ENCODE assay signal across 20 cellular contexts in genomic region chr7:141696386-141696785, GRCh38. TPM values are rescaled to one million over a fixed set of nuclear protein-coding genes. Genes with fewer than 3 reads are reported as not detected.
DNase-seq lines count a peak whose midpoint lies in the region; ATAC-seq, FAIRE-seq and TF ChIP-seq lines count a peak whose summit lies in the region.
"Had no signal": no experiment of that assay in that cellular context is flagged by ENCODE, and none has a peak within 500 bp of the region (broad histone marks: within the 10 kb centered on the region; RNA-seq: fewer than 3 reads in every experiment).

No MANE protein-coding gene starts in this region.

- no peak overlapping the region for H3K4me3 Mint-ChIP-seq in activated naive CD4-positive, alpha-beta T cell treated with anti-CD3 and anti-CD28 coated beads, Interleukin-2, amount 50 U/mL, for 24 hours
- H3K4me3 Mint-ChIP-seq in activated naive CD4-positive, alpha-beta T cell treated with anti-CD3 and anti-CD28 coated beads, Interleukin-2, amount 10 ng/mL, durations not matched to agents 7 days and 5 days: no peak overlapping the region
- H3K4me3 Mint-ChIP-seq in astrocyte (ENCODE audit: unreplicated experiment): peak overlapping the region; percentile 65
- H3K4me3 Mint-ChIP-seq: activated CD4-positive, alpha-beta memory T cell treated with anti-CD3 and anti-CD28 coated beads, Interleukin-2, amount 10 ng/mL, durations not matched to agents 7 days and 5 days; activated naive CD8-positive, alpha-beta T cell treated with anti-CD3 and anti-CD28 coated beads, Interleukin-2, amount 10 ng/mL, durations not matched to agents 7 days and 5 days; activated T-cell treated with anti-CD3 and anti-CD28 coated beads, Interleukin-2, amount 50 U/mL, for 24 hours; CD4-positive, alpha-beta T cell had no signal

- H3K9ac ChIP-seq in astrocyte (ENCODE audit: low read length) (no peak overlapping the region), HepG2 (ENCODE audit: insufficient read depth, low read depth, low read length) (peak overlapping the region; percentile 6; the same call in 1 of the 2 replicates)

- no peak for TF ChIP-seq EP300 in HepG2 (IDR thresholded peaks at IDR 0.05; ENCODE audit: low read depth in 2 of 2, low read length in 2 of 2)
- no peak for TF ChIP-seq EP300 in HepG2 (CRISPR knock-in tag; IDR thresholded peaks at IDR 0.05; ENCODE audit: borderline replicate concordance)

- no peaks in the 10 kb centered on the region for H3K27me3 Mint-ChIP-seq in activated naive CD4-positive, alpha-beta T cell treated with anti-CD3 and anti-CD28 coated beads, Interleukin-2, amount 50 U/mL, for 24 hours
- no peaks in the 10 kb centered on the region for H3K27me3 Mint-ChIP-seq in activated naive CD4-positive, alpha-beta T cell treated with anti-CD3 and anti-CD28 coated beads, Interleukin-2, amount 10 ng/mL, durations not matched to agents 7 days and 5 days
- no peaks in the 10 kb centered on the region for H3K27me3 Mint-ChIP-seq in astrocyte (ENCODE audit: low read depth, unreplicated experiment)
- H3K27me3 Mint-ChIP-seq: activated naive CD8-positive, alpha-beta T cell treated with anti-CD3 and anti-CD28 coated beads, Interleukin-2, amount 10 ng/mL, durations not matched to agents 7 days and 5 days; activated T-cell treated with anti-CD3 and anti-CD28 coated beads, Interleukin-2, amount 50 U/mL, for 24 hours; CD4-positive, alpha-beta T cell; IgD-negative memory B cell had no signal

- H3K27me3 ChIP-seq in astrocyte (ENCODE audit: insufficient read depth, low read length) (no peaks in the 10 kb centered on the region), HepG2 (ENCODE audit: control insufficient read depth in 1 of 2, insufficient read depth in 2 of 2, low read length in 2 of 2) (no peaks in the 10 kb centered on the region), thyroid gland (no peaks in the 10 kb centered on the region)
- H3K27me3 ChIP-seq: breast epithelium, esophagus squamous epithelium had no signal

- H3K79me2 ChIP-seq in astrocyte (ENCODE audit: insufficient read depth, low read length): peaks cover 35% of the 10 kb centered on the region
- no peaks in the 10 kb centered on the region for H3K79me2 ChIP-seq in HepG2 (ENCODE audit: insufficient read depth, low read length)

- H4K20me1 ChIP-seq in astrocyte (ENCODE audit: insufficient read depth, low read length) (peaks cover 47% of the 10 kb centered on the region), HepG2 (ENCODE audit: insufficient read depth, low read length) (0 out of 2 replicates have a peak, but pooled peaks cover 2% of the 10 kb centered on the region)

- TF ChIP-seq RAD21 in HepG2 (CRISPR knock-in tag; IDR thresholded peaks at IDR 0.05): no peak

- FAIRE-seq in astrocyte (lab: Jason Lieb, UNC) (no peak), HepG2 (lab: Jason Lieb, UNC) (no peak)

- H3K4me2 ChIP-seq in astrocyte (ENCODE audit: low read length): peak overlapping the region; percentile 71
- H3K4me2 ChIP-seq in HepG2 (ENCODE audit: low read depth, low read length): peak overlapping the region; percentile 32

- peaks cover 2% of the 10 kb centered on the region for H3K36me3 Mint-ChIP-seq in activated naive CD4-positive, alpha-beta T cell treated with anti-CD3 and anti-CD28 coated beads, Interleukin-2, amount 50 U/mL, for 24 hours
- H3K36me3 Mint-ChIP-seq in activated naive CD4-positive, alpha-beta T cell treated with anti-CD3 and anti-CD28 coated beads, Interleukin-2, amount 10 ng/mL, durations not matched to agents 7 days and 5 days: peaks cover 15% of the 10 kb centered on the region
- H3K36me3 Mint-ChIP-seq in astrocyte (ENCODE audit: low read depth, unreplicated experiment): peaks cover 2% of the 10 kb centered on the region

- H3K27ac ChIP-seq in astrocyte (ENCODE audit: low read depth, low read length) (no peak overlapping the region), HepG2 (ENCODE audit: extremely low read length, insufficient read depth, low read length) (peak overlapping the region; percentile 8), thyroid gland (peak overlapping the region in 2 of 3 donors; percentile 9 to 38)
- H3K27ac ChIP-seq: breast epithelium, esophagus squamous epithelium had no signal

- intact Hi-C loops in HepG2 (cut with micrococcal nuclease; ENCODE audit: unreplicated experiment) (loop anchor here (2.0 kb wide), 1 partner anchor 42 kb away; the partner anchor contains the start of gene SSBP1), thyroid gland (cut with DNase I) (no loop called here)

- 5% methylated on average over 2 of the region's 2 CpGs for WGBS in HepG2 (ENCODE audit: low lambda C conversion rate)
- 15 to 19% methylated on average over 2 of the region's 2 CpGs for WGBS in thyroid gland, 2 donors

- CTCF ChIA-PET in activated naive CD4-positive, alpha-beta T cell treated with anti-CD3 and anti-CD28 coated beads, Interleukin-2, amount 10 ng/mL, durations not matched to agents 7 days and 5 days (lab: Charles Lee): interaction anchor here (1.0 kb wide), 1 partner anchor 18 kb away, joined by 4 read pairs; no protein-coding TSS in a partner anchor
- CTCF ChIA-PET in HepG2 (lab: Yijun Ruan, JAX; ENCODE audit: low intra/inter-chr PET ratio, low total read pairs): no interaction called here

- TF ChIP-seq POLR2A in HepG2 (IDR thresholded peaks at IDR 0.05; ENCODE audit: insufficient read depth in 1 of 2, low read depth in 2 of 2, low read length in 2 of 2) (no peak), thyroid gland (IDR thresholded peaks at IDR 0.05) (no peak)

- no peaks in the 10 kb centered on the region for H3K9me3 Mint-ChIP-seq in activated naive CD4-positive, alpha-beta T cell treated with anti-CD3 and anti-CD28 coated beads, Interleukin-2, amount 50 U/mL, for 24 hours
- no peaks in the 10 kb centered on the region for H3K9me3 Mint-ChIP-seq in activated naive CD4-positive, alpha-beta T cell treated with anti-CD3 and anti-CD28 coated beads, Interleukin-2, amount 10 ng/mL, durations not matched to agents 7 days and 5 days
- H3K9me3 Mint-ChIP-seq in astrocyte (ENCODE audit: unreplicated experiment): no peaks in the 10 kb centered on the region
- H3K9me3 Mint-ChIP-seq: activated CD4-positive, alpha-beta memory T cell treated with anti-CD3 and anti-CD28 coated beads, Interleukin-2, amount 10 ng/mL, durations not matched to agents 7 days and 5 days; activated naive CD8-positive, alpha-beta T cell treated with anti-CD3 and anti-CD28 coated beads, Interleukin-2, amount 10 ng/mL, durations not matched to agents 7 days and 5 days; activated T-cell treated with anti-CD3 and anti-CD28 coated beads, Interleukin-2, amount 50 U/mL, for 24 hours; CD4-positive, alpha-beta T cell; IgD-negative memory B cell had no signal

- H2AFZ ChIP-seq in astrocyte (ENCODE audit: low read depth, low read length) (no peak overlapping the region), HepG2 (ENCODE audit: low read length) (no peak overlapping the region)

- no peak for DNase-seq in activated naive CD4-positive, alpha-beta T cell treated with anti-CD3 and anti-CD28 coated beads, Interleukin-2, amount 10 ng/mL, durations not matched to agents 7 days and 5 days
- DNase-seq in astrocyte (ENCODE audit: low read depth) (no peak), HepG2 (ENCODE audit: low spot score) (no peak), thyroid gland (no peak)
- no peak for DNase-seq in activated CD8-positive, alpha-beta memory T cell treated with anti-CD3 and anti-CD28 coated beads, Interleukin-2, amount 50 U/mL, for 4 hours
- DNase-seq: 8988T; activated CD4-positive, alpha-beta memory T cell treated with anti-CD3 and anti-CD28 coated beads, Interleukin-2, amount 10 ng/mL, durations not matched to agents 7 days and 5 days; activated naive CD8-positive, alpha-beta T cell treated with anti-CD3 and anti-CD28 coated beads, Interleukin-2, amount 10 ng/mL, durations not matched to agents 7 days and 5 days; activated T-cell treated with anti-CD3 and anti-CD28 coated beads, Interleukin-2, amount 50 U/mL, for 24 hours; CD4-positive, alpha-beta T cell; esophagus squamous epithelium; GOT3; mammary epithelial cell; stimulated activated CD4-positive, alpha-beta T cell treated with anti-CD3 and anti-CD28 coated beads, Interleukin-1b, Interleukin-23, amount 100 ng/mL, for 48 hours had no signal

- ATAC-seq in HepG2 (no peak), HG03571 (IDR thresholded peaks at IDR 0.05; ENCODE audit: unreplicated experiment) (no peak), GM21526 (IDR thresholded peaks at IDR 0.05; ENCODE audit: low FRiP score, unreplicated experiment) (no peak)

- H3K9me3 ChIP-seq in astrocyte (ENCODE audit: insufficient read depth, low read depth, low read length) (no peaks in the 10 kb centered on the region), HepG2 (ENCODE audit: low read length) (no peaks in the 10 kb centered on the region), thyroid gland (no peaks in the 10 kb centered on the region)
- H3K9me3 ChIP-seq: breast epithelium, esophagus squamous epithelium had no signal

- peak overlapping the region; percentile 27 for H3K27ac Mint-ChIP-seq in activated naive CD4-positive, alpha-beta T cell treated with anti-CD3 and anti-CD28 coated beads, Interleukin-2, amount 50 U/mL, for 24 hours
- no peak overlapping the region for H3K27ac Mint-ChIP-seq in activated naive CD4-positive, alpha-beta T cell treated with anti-CD3 and anti-CD28 coated beads, Interleukin-2, amount 10 ng/mL, durations not matched to agents 7 days and 5 days
- H3K27ac Mint-ChIP-seq in astrocyte (ENCODE audit: unreplicated experiment): no peak overlapping the region
- H3K27ac Mint-ChIP-seq: activated CD4-positive, alpha-beta memory T cell treated with anti-CD3 and anti-CD28 coated beads, Interleukin-2, amount 10 ng/mL, durations not matched to agents 7 days and 5 days; activated naive CD8-positive, alpha-beta T cell treated with anti-CD3 and anti-CD28 coated beads, Interleukin-2, amount 10 ng/mL, durations not matched to agents 7 days and 5 days; CD4-positive, alpha-beta T cell had no signal

- H3K36me3 ChIP-seq in astrocyte (ENCODE audit: insufficient read depth, low read length): no peaks in the 10 kb centered on the region
- H3K36me3 ChIP-seq in HepG2 (replicated peaks in 1 of 2; ENCODE audit: control insufficient read depth in 1 of 2, insufficient read depth in 2 of 2, low read length in 2 of 2): no peaks in the 10 kb centered on the region
- H3K36me3 ChIP-seq in thyroid gland: no peaks in the 10 kb centered on the region
- H3K36me3 ChIP-seq: breast epithelium, esophagus squamous epithelium had no signal

- BruUV-seq in HepG2 (replicated peaks; lab: Mats Ljungman, UMichigan): no TSS peak

- H3K4me1 ChIP-seq in astrocyte (ENCODE audit: insufficient read depth, low read length) (peaks cover 19% of the 10 kb centered on the region), HepG2 (ENCODE audit: insufficient read depth, low read length) (peaks cover 40% of the 10 kb centered on the region), thyroid gland (peaks cover 16 to 35% of the 10 kb centered on the region in 2 donors)
- H3K4me1 ChIP-seq: breast epithelium had no signal

- in situ Hi-C loops in HepG2 (cut with HindIII; ENCODE audit: extremely low pct_ligation_motif_present, low pct_unique_long_range_greater_than_20kb): no loop called here

- peaks cover 83% of the 10 kb centered on the region for H3K4me1 Mint-ChIP-seq in activated naive CD4-positive, alpha-beta T cell treated with anti-CD3 and anti-CD28 coated beads, Interleukin-2, amount 50 U/mL, for 24 hours
- peaks cover 30% of the 10 kb centered on the region for H3K4me1 Mint-ChIP-seq in activated naive CD4-positive, alpha-beta T cell treated with anti-CD3 and anti-CD28 coated beads, Interleukin-2, amount 10 ng/mL, durations not matched to agents 7 days and 5 days
- H3K4me1 Mint-ChIP-seq in astrocyte (ENCODE audit: low read depth, unreplicated experiment): peaks cover 41% of the 10 kb centered on the region

- POLR2A ChIA-PET in HepG2 (lab: Yijun Ruan, JAX): interaction anchor here (1.2 to 1.7 kb wide), 5 partner anchors 10 to 42 kb away, joined by 3 to 18 read pairs (median 3); partner anchors contain the start of gene SSBP1

- H3K4me3 ChIP-seq in astrocyte (ENCODE audit: insufficient read depth, low read depth, low read length): no peak overlapping the region
- no peak overlapping the region for H3K4me3 ChIP-seq in HepG2 (replicated peaks in 1 of 3; ENCODE audit: insufficient read depth in 1 of 3, low read depth in 2 of 3, low read length in 3 of 3)
- no peak overlapping the region for H3K4me3 ChIP-seq in thyroid gland (replicated peaks in 1 of 3)
- H3K4me3 ChIP-seq: breast epithelium, esophagus squamous epithelium had no signal

- no peak for TF ChIP-seq CTCF in astrocyte (IDR thresholded peaks at IDR 0.05; ENCODE audit: insufficient read depth, low read depth, low read length)
- TF ChIP-seq CTCF in HepG2 (CRISPR knock-in tag; IDR thresholded peaks at IDR 0.05): no peak
- TF ChIP-seq CTCF in thyroid gland (IDR thresholded peaks at IDR 0.05): no peak

RNA-seq across cellular contexts. Expression of gene DENND11, which starts 5.6 kb away (rescaled TPM):
- total RNA-seq in astrocyte (9.8 and 10.5 TPM in 2 replicates), HepG2 (2016; rRNA removed; fragmentation: Illumina TruSeq; extraction: Trizol) (10.5 and 12.5 TPM in 2 replicates), thyroid gland (10 to 100 TPM; 34.1 to 57.5 (median 45.3) TPM)
- total RNA-seq in HepG2 (2016; cell fraction: cytosol; rRNA removed; fragmentation: Illumina TruSeq; extraction: Trizol; ENCODE audit: low read depth): 0.91 and 1.1 TPM in 2 replicates
- total RNA-seq in HepG2 (2016; cell fraction: insoluble cytoplasmic fraction; rRNA removed; fragmentation: Illumina TruSeq; extraction: Trizol): 11.0 and 11.5 TPM in 2 replicates
- 3.4 and 4.2 TPM in 2 replicates for total RNA-seq in HepG2 (2016; cell fraction: membrane; rRNA removed; fragmentation: Illumina TruSeq; extraction: Trizol)
- 14.7 and 16.1 TPM in 2 replicates for total RNA-seq in HepG2 (2016; cell fraction: nucleus; rRNA removed; fragmentation: Illumina TruSeq; extraction: Trizol)
- polyA plus RNA-seq in HepG2 (2011; rRNA removed): 7.1 and 8.6 TPM in 2 replicates
- polyA plus RNA-seq in HepG2 (2011; cell fraction: cytosol; rRNA removed): 3.2 and 3.4 TPM in 2 replicates
- 21.3 and 27.5 TPM in 2 replicates for polyA plus RNA-seq in HepG2 (2011; cell fraction: nucleus; rRNA removed)
- 7.6 and 8.6 TPM in 2 replicates for polyA plus RNA-seq in HepG2 (2012)
- polyA plus RNA-seq in HepG2 (2016; cell fraction: cytosol; fragmentation: Illumina TruSeq; extraction: Trizol; ENCODE audit: low read depth): 0.69 and 0.88 TPM in 2 replicates
- polyA plus RNA-seq in HepG2 (2016; cell fraction: insoluble cytoplasmic fraction; fragmentation: Illumina TruSeq; extraction: Trizol; ENCODE audit: low read depth): 7.0 and 7.3 TPM in 2 replicates
- 1.3 and 1.4 TPM in 2 replicates for polyA plus RNA-seq in HepG2 (2016; cell fraction: membrane; fragmentation: Illumina TruSeq; extraction: Trizol; ENCODE audit: low read depth)
- 15.7 and 16.4 TPM in 2 replicates for polyA plus RNA-seq in HepG2 (2016; cell fraction: nucleus; fragmentation: Illumina TruSeq; extraction: Trizol; ENCODE audit: insufficient read depth, low read depth)
- polyA minus RNA-seq in HepG2 (2011; rRNA and poly(A)+ RNA removed; ENCODE audit: low replicate concordance): 11.8 and 13.6 TPM in 2 replicates
- 3.6 and 5.0 TPM in 2 replicates for polyA minus RNA-seq in HepG2 (2011; cell fraction: cytosol; rRNA and poly(A)+ RNA removed)
- polyA minus RNA-seq in HepG2 (2011; cell fraction: nucleus; rRNA and poly(A)+ RNA removed): 22.7 and 28.0 TPM in 2 replicates

RNA-seq across cellular contexts. Expression of gene WEE2, which starts 11.8 kb away (rescaled TPM):
- total RNA-seq in astrocyte (not detected in 2 replicates), HepG2 (2016; rRNA removed; fragmentation: Illumina TruSeq; extraction: Trizol) (not detected in 2 replicates), thyroid gland (under 1 TPM in 1 of 4 donors, not detected in 3; 0.79 TPM)
- total RNA-seq in HepG2 (2016; cell fraction: cytosol; rRNA removed; fragmentation: Illumina TruSeq; extraction: Trizol; ENCODE audit: low read depth): not detected in 2 replicates
- total RNA-seq in HepG2 (2016; cell fraction: insoluble cytoplasmic fraction; rRNA removed; fragmentation: Illumina TruSeq; extraction: Trizol): not detected in 2 replicates
- total RNA-seq in HepG2 (2016; cell fraction: membrane; rRNA removed; fragmentation: Illumina TruSeq; extraction: Trizol): not detected in 2 replicates
- total RNA-seq in HepG2 (2016; cell fraction: nucleus; rRNA removed; fragmentation: Illumina TruSeq; extraction: Trizol): not detected in 2 replicates
- polyA plus RNA-seq in HepG2 (2011; rRNA removed): not detected in 2 replicates
- not detected in 2 replicates for polyA plus RNA-seq in HepG2 (2011; cell fraction: cytosol; rRNA removed)
- polyA plus RNA-seq in HepG2 (2011; cell fraction: nucleus; rRNA removed): 0.09 TPM in 1 of 2 replicates, not detected in the other
- 0.04 TPM in 1 of 2 replicates, not detected in the other for polyA plus RNA-seq in HepG2 (2012)
- polyA plus RNA-seq in HepG2 (2016; cell fraction: cytosol; fragmentation: Illumina TruSeq; extraction: Trizol; ENCODE audit: low read depth): not detected in 2 replicates
- not detected in 2 replicates for polyA plus RNA-seq in HepG2 (2016; cell fraction: insoluble cytoplasmic fraction; fragmentation: Illumina TruSeq; extraction: Trizol; ENCODE audit: low read depth)
- not detected in 2 replicates for polyA plus RNA-seq in HepG2 (2016; cell fraction: membrane; fragmentation: Illumina TruSeq; extraction: Trizol; ENCODE audit: low read depth)
- not detected in 2 replicates for polyA plus RNA-seq in HepG2 (2016; cell fraction: nucleus; fragmentation: Illumina TruSeq; extraction: Trizol; ENCODE audit: insufficient read depth, low read depth)
- polyA minus RNA-seq in HepG2 (2011; rRNA and poly(A)+ RNA removed; ENCODE audit: low replicate concordance): not detected in 2 replicates
- not detected in 2 replicates for polyA minus RNA-seq in HepG2 (2011; cell fraction: cytosol; rRNA and poly(A)+ RNA removed)
- 0.26 TPM in 1 of 2 replicates, not detected in the other for polyA minus RNA-seq in HepG2 (2011; cell fraction: nucleus; rRNA and poly(A)+ RNA removed)
- total RNA-seq: activated CD4-positive, alpha-beta memory T cell treated with anti-CD3 and anti-CD28 coated beads, Interleukin-2, amount 10 ng/mL, durations not matched to agents 7 days and 5 days; activated naive CD8-positive, alpha-beta T cell treated with anti-CD3 and anti-CD28 coated beads, Interleukin-2, amount 10 ng/mL, durations not matched to agents 7 days and 5 days; breast epithelium; esophagus squamous epithelium; mammary epithelial cell; osteoblast had no signal
- polyA plus RNA-seq: IgD-negative memory B cell, mammary epithelial cell had no signal

RNA-seq across cellular contexts. Expression of gene SSBP1, which starts 41.8 kb away (rescaled TPM):
- total RNA-seq in astrocyte (138 and 146 TPM in 2 replicates), HepG2 (2016; rRNA removed; fragmentation: Illumina TruSeq; extraction: Trizol) (254 and 363 TPM in 2 replicates), thyroid gland (100 to 1,000 TPM; 112 to 146 (median 129) TPM)
- 86.1 and 88.6 TPM in 2 replicates for total RNA-seq in HepG2 (2016; cell fraction: cytosol; rRNA removed; fragmentation: Illumina TruSeq; extraction: Trizol; ENCODE audit: low read depth)
- 267 and 364 TPM in 2 replicates for total RNA-seq in HepG2 (2016; cell fraction: insoluble cytoplasmic fraction; rRNA removed; fragmentation: Illumina TruSeq; extraction: Trizol)
- 74.3 and 78.8 TPM in 2 replicates for total RNA-seq in HepG2 (2016; cell fraction: membrane; rRNA removed; fragmentation: Illumina TruSeq; extraction: Trizol)
- 124 TPM in 2 replicates for total RNA-seq in HepG2 (2016; cell fraction: nucleus; rRNA removed; fragmentation: Illumina TruSeq; extraction: Trizol)
- 52.9 and 64.4 TPM in 2 replicates for polyA plus RNA-seq in HepG2 (2011; rRNA removed)
- polyA plus RNA-seq in HepG2 (2011; cell fraction: cytosol; rRNA removed): 35.9 and 51.3 TPM in 2 replicates
- 24.0 and 27.9 TPM in 2 replicates for polyA plus RNA-seq in HepG2 (2011; cell fraction: nucleus; rRNA removed)
- 106 and 158 TPM in 2 replicates for polyA plus RNA-seq in HepG2 (2012)
- polyA plus RNA-seq in HepG2 (2016; cell fraction: cytosol; fragmentation: Illumina TruSeq; extraction: Trizol; ENCODE audit: low read depth): 90.2 and 95.1 TPM in 2 replicates
- polyA plus RNA-seq in HepG2 (2016; cell fraction: insoluble cytoplasmic fraction; fragmentation: Illumina TruSeq; extraction: Trizol; ENCODE audit: low read depth): 372 and 403 TPM in 2 replicates
- 62.4 and 68.6 TPM in 2 replicates for polyA plus RNA-seq in HepG2 (2016; cell fraction: membrane; fragmentation: Illumina TruSeq; extraction: Trizol; ENCODE audit: low read depth)
- 142 and 144 TPM in 2 replicates for polyA plus RNA-seq in HepG2 (2016; cell fraction: nucleus; fragmentation: Illumina TruSeq; extraction: Trizol; ENCODE audit: insufficient read depth, low read depth)
- polyA minus RNA-seq in HepG2 (2011; rRNA and poly(A)+ RNA removed; ENCODE audit: low replicate concordance): 22.8 and 40.3 TPM in 2 replicates
- 20.9 and 24.2 TPM in 2 replicates for polyA minus RNA-seq in HepG2 (2011; cell fraction: cytosol; rRNA and poly(A)+ RNA removed)
- polyA minus RNA-seq in HepG2 (2011; cell fraction: nucleus; rRNA and poly(A)+ RNA removed): 119 and 126 TPM in 2 replicates
